1 cellular context compared by ENCODE assay signal in genomic region chr16:29663020-29663828, GRCh38.
TF ChIP-seq lines count a peak whose summit lies in the region.

Gene SPN, plus strand, starts transcription at chr16:29663247. Its CDS starts 482 bp downstream, at chr16:29663729.

TF ChIP-seq in K562, 482 proteins besides CTCF, POLR2A, EP300 and RAD21 (continued from another document and continues in another):
- TF ChIP-seq TSHZ1 (CRISPR knock-in tag; IDR thresholded peaks at IDR 0.05) (no peak), NKRF (IDR thresholded peaks at IDR 0.05; ENCODE audit: borderline replicate concordance) (no peak), ZNF23 (CRISPR knock-in tag; IDR thresholded peaks at IDR 0.05) (no peak), GATAD2A (IDR thresholded peaks at IDR 0.05) (peak; percentile 68; the same call in 1 of the 2 replicates), BRD9 (IDR thresholded peaks at IDR 0.05; ENCODE audit: low read depth, partially characterized antibody) (peak; percentile 25), ZNF431 (CRISPR knock-in tag; IDR thresholded peaks at IDR 0.05) (peak; percentile 42; the same call in 1 of the 2 replicates), SMAD1 (IDR thresholded peaks at IDR 0.05; ENCODE audit: low read depth, low read length, partially characterized antibody) (no peak), SIRT6 (IDR thresholded peaks at IDR 0.05; ENCODE audit: low read depth, low read length) (no peak), GTF2A2 (tag; IDR thresholded peaks at IDR 0.05) (no peak), REST (CRISPR knock-in tag; IDR thresholded peaks at IDR 0.05; ENCODE audit: low read depth) (no peak), ZNF695 (CRISPR knock-in tag; IDR thresholded peaks at IDR 0.05) (no peak), ZNF76 (CRISPR knock-in tag; IDR thresholded peaks at IDR 0.05; ENCODE audit: borderline replicate concordance) (peak; percentile 5; the same call in 1 of the 2 replicates), ZNF212 (CRISPR knock-in tag; IDR thresholded peaks at IDR 0.05) (no peak), ZBED1 (IDR thresholded peaks at IDR 0.05) (peak; percentile 53; the same call in 1 of the 2 replicates), KLF13 (tag; IDR thresholded peaks at IDR 0.05; ENCODE audit: borderline replicate concordance, low read depth) (no peak), FOXK1 (CRISPR knock-in tag; IDR thresholded peaks at IDR 0.05; ENCODE audit: borderline replicate concordance) (no peak), ZNF408 (CRISPR knock-in tag; IDR thresholded peaks at IDR 0.05; ENCODE audit: low read depth) (no peak), POU5F1 (IDR thresholded peaks at IDR 0.05; ENCODE audit: borderline replicate concordance, low read depth, low read length, partially characterized antibody) (no peak), RBM14 (IDR thresholded peaks at IDR 0.05; ENCODE audit: borderline replicate concordance, insufficient read depth, low read depth, low read length) (no peak), PHF21A (IDR thresholded peaks at IDR 0.05; ENCODE audit: borderline replicate concordance, low read depth) (no peak), POLR2B (IDR thresholded peaks at IDR 0.05; ENCODE audit: low read depth, partially characterized antibody) (peak; percentile 88), TCF7L2 (IDR thresholded peaks at IDR 0.05; ENCODE audit: low read depth, low read length) (no peak), ZNF174 (CRISPR knock-in tag; IDR thresholded peaks at IDR 0.05) (no peak), PCBP1 (IDR thresholded peaks at IDR 0.05; ENCODE audit: low read depth, low read length, poor library complexity, severe bottlenecking) (no peak), MYNN (IDR thresholded peaks at IDR 0.05) (peak; percentile 94), MYNN (CRISPR knock-in tag; IDR thresholded peaks at IDR 0.05) (no peak), BDP1 (IDR thresholded peaks at IDR 0.05; ENCODE audit: insufficient read depth, insufficient read length) (no peak), HDGF (IDR thresholded peaks at IDR 0.05) (no peak), SRF (CRISPR knock-in tag; IDR thresholded peaks at IDR 0.05) (no peak), CUX1 (CRISPR knock-in tag; IDR thresholded peaks at IDR 0.05) (peak; percentile 92), FOXP4 (CRISPR knock-in tag; IDR thresholded peaks at IDR 0.05; ENCODE audit: borderline replicate concordance) (no peak), ZNF655 (CRISPR knock-in tag; IDR thresholded peaks at IDR 0.05) (no peak), ZNF175 (CRISPR knock-in tag; IDR thresholded peaks at IDR 0.05; ENCODE audit: low read depth) (peak; percentile 70; the same call in 1 of the 2 replicates), ZNF24 (IDR thresholded peaks at IDR 0.05) (0 out of 2 replicates have a peak, but pooled peaks have one; percentile 24), CBFA2T3 (IDR thresholded peaks at IDR 0.05) (peak; percentile 96), E2F5 (CRISPR knock-in tag; IDR thresholded peaks at IDR 0.05) (no peak), ZNF79 (CRISPR knock-in tag; IDR thresholded peaks at IDR 0.05; ENCODE audit: low read depth) (no peak), HMGN3 (IDR thresholded peaks at IDR 0.05; ENCODE audit: borderline replicate concordance, extremely low read depth, insufficient read length, low read depth, low read length) (peak; percentile 91), ZNF121 (CRISPR knock-in tag; conservative IDR thresholded peaks at IDR 0.05) (no peak), MYC (IDR thresholded peaks at IDR 0.05; ENCODE audit: low read depth, low read length) (peak; percentile 66; the same call in 1 of the 2 replicates), MYC (CRISPR knock-in tag; IDR thresholded peaks at IDR 0.05; ENCODE audit: borderline replicate concordance, low read depth) (peak; percentile 44; the same call in 1 of the 2 replicates), ZNF436 (CRISPR knock-in tag; IDR thresholded peaks at IDR 0.05) (no peak), ARID3B (CRISPR knock-in tag; IDR thresholded peaks at IDR 0.05; ENCODE audit: borderline replicate concordance) (no peak)
